Comparison of ENCODE assay signal across 21 cellular contexts in genomic region chr1:159898527-159898926, GRCh38. TPM values are rescaled to one million over a fixed set of nuclear protein-coding genes. Genes with fewer than 3 reads are reported as not detected.
"Had no signal": no experiment of that assay in that cellular context is flagged by ENCODE, and none has a peak within 500 bp of the region (broad histone marks: within the 10 kb centered on the region; RNA-seq: fewer than 3 reads in every experiment).

No MANE protein-coding gene starts in this region.

- DNase-seq: activated CD4-positive, alpha-beta T cell treated with anti-CD3 and anti-CD28 coated beads, Interleukin-2, amount 50 U/mL, for 4 hours; activated CD4-positive, CD25-positive, alpha-beta regulatory T cell treated with anti-CD3 and anti-CD28 coated beads, Interleukin-2, amount 50 U/mL, for 72 hours; activated naive CD4-positive, alpha-beta T cell; activated T-cell treated with anti-CD3 and anti-CD28 coated beads for 4 hours; anterior cingulate cortex; brain microvascular endothelial cell; effector memory CD4-positive, alpha-beta T cell; foreskin melanocyte; left ventricle myocardium superior; mesendoderm; nephron progenitor cell; right lobe of liver; spleen had no signal

- H3K9me3 ChIP-seq: right lobe of liver, spleen had no signal

- H3K9me3 Mint-ChIP-seq: central memory CD8-positive, alpha-beta T cell had no signal

- H3K27ac ChIP-seq: brain microvascular endothelial cell, coronary artery, right lobe of liver had no signal

- H3K27me3 ChIP-seq: brain microvascular endothelial cell, right lobe of liver, spleen had no signal

- H3K4me1 Mint-ChIP-seq: central memory CD8-positive, alpha-beta T cell had no signal

- H3K4me3 ChIP-seq: coronary artery, right lobe of liver, spleen had no signal

- H3K27ac Mint-ChIP-seq: nephron progenitor cell had no signal

- H3K36me3 ChIP-seq: brain microvascular endothelial cell, right lobe of liver, spleen had no signal

- ATAC-seq: left ventricle myocardium superior had no signal

- H3K4me3 Mint-ChIP-seq: central memory CD8-positive, alpha-beta T cell; nephron progenitor cell had no signal

RNA-seq across cellular contexts. Expression of gene CFAP45, which starts 1.4 kb away (rescaled TPM):
- total RNA-seq: right lobe of liver had no signal

RNA-seq across cellular contexts. Expression of gene VSIG8, which starts 36.1 kb away (rescaled TPM):
- total RNA-seq: kidney epithelial cell; left ventricle myocardium superior; osteoblast; pulmonary artery endothelial cell; right lobe of liver; T-helper 2 cell treated with Interferon-gamma antibody and Interleukin-4, amounts not matched to agents 100 ng/mL and 5 ng/mL, for 36 hours; urinary bladder had no signal
- polyA plus RNA-seq: fibroblast of lung had no signal

RNA-seq across cellular contexts. Expression of gene IGSF9, which starts 46.9 kb away (rescaled TPM):
- total RNA-seq: pulmonary artery endothelial cell had no signal
- polyA plus RNA-seq: fibroblast of lung had no signal

RNA-seq across cellular contexts. Expression of gene SLAMF9, which starts 55.5 kb away (rescaled TPM):
- total RNA-seq: fibroblast of lung; kidney epithelial cell; left ventricle myocardium superior; osteoblast; pulmonary artery endothelial cell; T-helper 2 cell treated with Interferon-gamma antibody and Interleukin-4, amounts not matched to agents 100 ng/mL and 5 ng/mL, for 36 hours; urinary bladder had no signal
- polyA plus RNA-seq: fibroblast of lung, urinary bladder had no signal
